In the genomic region with DNA sequence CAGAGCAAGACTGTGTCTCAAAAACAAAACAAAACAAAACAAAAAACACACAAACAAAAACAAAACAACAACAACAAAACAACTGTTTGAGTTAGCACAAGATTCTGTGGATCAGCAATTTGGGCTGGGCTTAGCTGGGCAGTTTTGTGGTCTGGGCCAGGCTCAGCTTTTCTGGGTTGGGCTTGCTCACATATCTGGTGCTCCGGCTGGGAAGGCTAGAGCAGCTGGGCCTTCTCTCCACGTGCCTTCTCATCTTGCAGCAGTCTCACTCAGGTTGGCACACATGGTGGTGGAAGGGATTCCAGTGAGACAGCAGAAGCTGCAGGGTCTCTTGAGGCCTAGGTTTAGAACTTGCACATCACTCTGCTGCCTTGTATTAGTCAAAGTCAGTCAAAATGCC, we compare ENCODE assay signal across 20 cellular contexts. TPM values are rescaled to one million over a fixed set of nuclear protein-coding genes. Genes with fewer than 3 reads are reported as not detected.
DNase-seq lines count a peak whose midpoint lies in the region; TF ChIP-seq lines count a peak whose summit lies in the region.
"Had no signal": no experiment of that assay in that cellular context is flagged by ENCODE, and none has a peak within 500 bp of the region (broad histone marks: within the 10 kb centered on the region; RNA-seq: fewer than 3 reads in every experiment).

No MANE protein-coding gene starts in this region.

- no peak overlapping the region for H3K4me2 ChIP-seq in mesendoderm (ENCODE audit: low read length)
- no peak overlapping the region for H3K4me2 ChIP-seq in trophoblast cell (ENCODE audit: low read length)
- H3K4me2 ChIP-seq: KMS-11 had no signal

- H3K79me2 ChIP-seq in mesendoderm (ENCODE audit: control insufficient read depth, insufficient read depth, low read length), result no peaks in the 10 kb centered on the region
- no peaks in the 10 kb centered on the region for H3K79me2 ChIP-seq in trophoblast cell (ENCODE audit: control insufficient read depth, insufficient read depth, low read length, poor library complexity)

- H2AFZ ChIP-seq in trophoblast cell (ENCODE audit: insufficient read depth, low read length, poor library complexity), result no peak overlapping the region
- H2AFZ ChIP-seq: GM23248 had no signal

- H3K79me1 ChIP-seq in mesendoderm (ENCODE audit: low read length), result no peaks in the 10 kb centered on the region
- no peaks in the 10 kb centered on the region for H3K79me1 ChIP-seq in trophoblast cell (ENCODE audit: low read length)

- no peak overlapping the region for H3K23ac ChIP-seq in mesendoderm (ENCODE audit: low read length)
- no peak overlapping the region for H3K23ac ChIP-seq in trophoblast cell (ENCODE audit: low read length)

- H4K5ac ChIP-seq in mesendoderm (ENCODE audit: low read length), result no peak overlapping the region

- H3K9ac ChIP-seq in mesendoderm (ENCODE audit: low read length) (no peak overlapping the region), trophoblast cell (ENCODE audit: low read length) (no peak overlapping the region)
- H3K9ac ChIP-seq: GM23248, KMS-11 had no signal

- H2BK120ac ChIP-seq in mesendoderm (ENCODE audit: low read depth, low read length) (no peak overlapping the region), trophoblast cell (ENCODE audit: insufficient read depth, low read length, poor library complexity) (no peak overlapping the region)

- no peak overlapping the region for H3K4ac ChIP-seq in mesendoderm (ENCODE audit: low read depth, low read length)
- H3K4ac ChIP-seq in trophoblast cell (ENCODE audit: low read depth, low read length), result no peak overlapping the region

- H2BK15ac ChIP-seq in mesendoderm (replicated peaks; ENCODE audit: low read depth), result no peak overlapping the region

- no peaks in the 10 kb centered on the region for H3K4me1 ChIP-seq in HEK293 (ENCODE audit: control insufficient read depth, insufficient read depth, low read length)
- peaks cover 7 to 12% of the 10 kb centered on the region in 2 donors for H3K4me1 ChIP-seq in thyroid gland
- H3K4me1 ChIP-seq in mesendoderm (ENCODE audit: control insufficient read depth, low read depth, low read length), result peaks cover 2% of the 10 kb centered on the region
- peaks cover 5 to 11% of the 10 kb centered on the region in 2 experiments for H3K4me1 ChIP-seq in trophoblast cell (ENCODE audit: control insufficient read depth in 1 of 2, insufficient read depth in 2 of 2, low read length in 2 of 2)

- H3K18ac ChIP-seq in mesendoderm (ENCODE audit: low read length), result no peak overlapping the region
- no peak overlapping the region for H3K18ac ChIP-seq in trophoblast cell (ENCODE audit: low read length)

- H3K9me3 ChIP-seq in HEK293 (ENCODE audit: control insufficient read depth, insufficient read depth, low read depth, low read length), result no peaks in the 10 kb centered on the region
- no peaks in the 10 kb centered on the region for H3K9me3 ChIP-seq in thyroid gland
- H3K9me3 ChIP-seq in trophoblast cell (ENCODE audit: insufficient read depth, low read depth, low read length), result no peaks in the 10 kb centered on the region

- H2BK5ac ChIP-seq in mesendoderm (ENCODE audit: low read length), result no peak overlapping the region
- H2BK5ac ChIP-seq in trophoblast cell (ENCODE audit: low read depth, low read length, poor library complexity), result no peak overlapping the region

- H4K91ac ChIP-seq in trophoblast cell (ENCODE audit: low read depth, low read length), result no peak overlapping the region

- intact Hi-C loops in thyroid gland (cut with DNase I), result no loop called here

- H3K27me3 ChIP-seq in thyroid gland, result no peaks in the 10 kb centered on the region
- H3K27me3 ChIP-seq in mesendoderm (ENCODE audit: insufficient read depth, low read length, poor library complexity), result peaks cover 13% of the 10 kb centered on the region
- H3K27me3 ChIP-seq in trophoblast cell (ENCODE audit: insufficient read depth, low read length), result peaks cover 24% of the 10 kb centered on the region

- H3K14ac ChIP-seq in trophoblast cell (ENCODE audit: low read length), result no peak overlapping the region

- H3K56ac ChIP-seq in mesendoderm (ENCODE audit: low read length), result no peak overlapping the region

- H2BK12ac ChIP-seq in trophoblast cell (ENCODE audit: low read length), result no peak overlapping the region

- WGBS in thyroid gland, 2 donors, result 73 to 93% methylated on average over 2 of the region's 2 CpGs
- no CpG with 5 or more reads among the region's 2 CpGs for WGBS in mesendoderm (ENCODE audit: extremely low coverage, insufficient coverage, low lambda C conversion rate)
- WGBS in trophoblast cell (ENCODE audit: extremely low coverage, insufficient coverage, insufficient read length), result no CpG with 5 or more reads among the region's 2 CpGs

- H3K36me3 ChIP-seq in HEK293 (ENCODE audit: control insufficient read depth in 2 of 2, insufficient read depth in 1 of 2, low read length in 2 of 2) (no peaks in the 10 kb centered on the region), thyroid gland (no peaks in the 10 kb centered on the region), mesendoderm (ENCODE audit: control insufficient read depth, insufficient read depth, low read length) (no peaks in the 10 kb centered on the region), trophoblast cell (ENCODE audit: control insufficient read depth in 1 of 2, insufficient read depth in 2 of 2, low read length in 2 of 2) (no peaks in the 10 kb centered on the region)

- CTCF ChIA-PET in HEK293 (lab: Yijun Ruan, JAX), result interaction anchor here (0.7 to 4.2 kb wide), 7 partner anchors 11 to 167 kb away, joined by 4 to 38 read pairs (median 5); a partner anchor contains a TSS

- no peak for TF ChIP-seq POLR2A in thyroid gland (IDR thresholded peaks at IDR 0.05)

- no peak overlapping the region for H3K4me3 ChIP-seq in HEK293 (ENCODE audit: low read depth, low read length)
- H3K4me3 ChIP-seq in thyroid gland (replicated peaks in 1 of 3), result no peak overlapping the region
- H3K4me3 ChIP-seq in mesendoderm (ENCODE audit: low read length), result no peak overlapping the region
- H3K4me3 ChIP-seq in trophoblast cell (ENCODE audit: low read depth, low read length), result no peak overlapping the region
- H3K4me3 ChIP-seq: GM23248 had no signal

- TF ChIP-seq CTCF in HEK293 (tag by site-specific recombination; IDR thresholded peaks at IDR 0.05) (no peak), thyroid gland (IDR thresholded peaks at IDR 0.05) (no peak)

- POLR2A ChIA-PET in HEK293 (lab: Yijun Ruan, JAX), result no interaction called here

- H2AK5ac ChIP-seq in mesendoderm (ENCODE audit: low read length), result no peak overlapping the region
- no peak overlapping the region for H2AK5ac ChIP-seq in trophoblast cell (ENCODE audit: low read length)

- H4K8ac ChIP-seq in mesendoderm (ENCODE audit: low read depth, low read length) (no peak overlapping the region), trophoblast cell (ENCODE audit: low read depth, low read length) (no peak overlapping the region)

- DNase-seq in NCI-H2171 treated with DMSO at 0.1 percent for 48 hours (lab: John Stamatoyannopoulos, UW) (peak; percentile 38), NCI-H2171 (lab: John Stamatoyannopoulos, UW) (no peak), islet precursor cell (peak; percentile 42), thyroid gland (no peak), mesendoderm (no peak), SK-N-DZ (ENCODE audit: low spot score) (no peak), trophoblast cell (no peak)
- DNase-seq: C1 segment of cervical spinal cord; GF-D8; GM23248; NCI-H1048; NCI-H146; NCI-H446; NCI-H69; NK-92 treated with Interleukin-12 subunit alpha and Interleukin-12 subunit beta, amount 100 ng/mL, for 24 hours; SHP77 treated with DMSO at 0.1 percent for 48 hours had no signal

- no peak overlapping the region for H4K12ac ChIP-seq in trophoblast cell (ENCODE audit: low read depth, low read length)

- H3K27ac ChIP-seq in HEK293 (ENCODE audit: extremely low read depth, low read depth, low read length) (no peak overlapping the region), thyroid gland (peak overlapping the region in 2 of 3 donors; percentile 13 to 48), mesendoderm (ENCODE audit: low read depth, low read length) (no peak overlapping the region), trophoblast cell (ENCODE audit: low read depth, low read length) (no peak overlapping the region)
- H3K27ac ChIP-seq: 22Rv1, GM23248, KMS-11 had no signal

TF ChIP-seq in HEK293, 187 proteins besides CTCF, POLR2A, EP300 and RAD21:
- TF ChIP-seq, protein P1, sequence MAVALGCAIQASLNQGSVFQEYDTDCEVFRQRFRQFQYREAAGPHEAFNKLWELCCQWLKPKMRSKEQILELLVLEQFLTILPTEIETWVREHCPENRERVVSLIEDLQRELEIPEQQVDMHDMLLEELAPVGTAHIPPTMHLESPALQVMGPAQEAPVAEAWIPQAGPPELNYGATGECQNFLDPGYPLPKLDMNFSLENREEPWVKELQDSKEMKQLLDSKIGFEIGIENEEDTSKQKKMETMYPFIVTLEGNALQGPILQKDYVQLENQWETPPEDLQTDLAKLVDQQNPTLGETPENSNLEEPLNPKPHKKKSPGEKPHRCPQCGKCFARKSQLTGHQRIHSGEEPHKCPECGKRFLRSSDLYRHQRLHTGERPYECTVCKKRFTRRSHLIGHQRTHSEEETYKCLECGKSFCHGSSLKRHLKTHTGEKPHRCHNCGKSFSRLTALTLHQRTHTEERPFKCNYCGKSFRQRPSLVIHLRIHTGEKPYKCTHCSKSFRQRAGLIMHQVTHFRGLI (tag by site-specific recombination; IDR thresholded peaks at IDR 0.05), result peak; percentile 94
- TF ChIP-seq BCL11A (tag by site-specific recombination; IDR thresholded peaks at IDR 0.05; ENCODE audit: low read depth), result no peak

RNA-seq across cellular contexts. Expression of a gene that starts 35.7 kb away (rescaled TPM):
- total RNA-seq in thyroid gland, result 100 to 1,000 TPM; 187 to 263 (median 231) TPM
- polyA plus RNA-seq in mesendoderm (2013, experiment 1 of 2), result 498 TPM
- polyA plus RNA-seq in mesendoderm (2013, experiment 2 of 2), result 521 TPM
- 348 and 349 TPM in 2 replicates for polyA plus RNA-seq in SK-N-DZ (2014; cell fraction: cytosol; rRNA removed)
- 185 and 339 TPM in 2 replicates for polyA plus RNA-seq in SK-N-DZ (2014; cell fraction: nucleus; rRNA removed)
- polyA plus RNA-seq in trophoblast cell (2013), result 560 and 594 TPM in 2 replicates

RNA-seq across cellular contexts. Expression of a gene that starts 57.6 kb away (rescaled TPM):
- not detected for total RNA-seq in thyroid gland
- 0.04 TPM for polyA plus RNA-seq in mesendoderm (2013, experiment 1 of 2)
- 0.04 TPM for polyA plus RNA-seq in mesendoderm (2013, experiment 2 of 2)
- polyA plus RNA-seq in SK-N-DZ (2014; cell fraction: cytosol; rRNA removed), result not detected in 2 replicates
- polyA plus RNA-seq in SK-N-DZ (2014; cell fraction: nucleus; rRNA removed), result not detected in 2 replicates
- 0.04 and 0.15 TPM in 2 replicates for polyA plus RNA-seq in trophoblast cell (2013)
- total RNA-seq: OCI-LY7 had no signal

RNA-seq across cellular contexts. Expression of a gene that starts 58.1 kb away (rescaled TPM):
- 10 to 100 TPM; 16.3 to 25.8 (median 22.7) TPM for total RNA-seq in thyroid gland
- 8.2 TPM for polyA plus RNA-seq in mesendoderm (2013, experiment 1 of 2)
- polyA plus RNA-seq in mesendoderm (2013, experiment 2 of 2), result 7.9 TPM
- polyA plus RNA-seq in SK-N-DZ (2014; cell fraction: cytosol; rRNA removed), result 60.9 and 82.4 TPM in 2 replicates
- 213 and 243 TPM in 2 replicates for polyA plus RNA-seq in SK-N-DZ (2014; cell fraction: nucleus; rRNA removed)
- 5.3 and 5.7 TPM in 2 replicates for polyA plus RNA-seq in trophoblast cell (2013)
- total RNA-seq: OCI-LY7 had no signal

Comparison
In these comparisons a context has a peak if more than half of its experiments do, and no peak if none do; other contexts are left out.
1. DNase-seq: peak in NCI-H2171 treated with DMSO at 0.1 percent for 48 hours (single experiment) and islet precursor cell (single experiment); none in NCI-H2171 (single experiment), thyroid gland (0 of 2), mesendoderm (single experiment), SK-N-DZ (single experiment) and trophoblast cell (0 of 2).
2. H3K27ac ChIP-seq: peak in thyroid gland (2 of 3); none in HEK293 (single experiment), mesendoderm (single experiment) and trophoblast cell (single experiment).